ENCODE assay signal across 24 cellular contexts in genomic region chr2:51697095-51697494, GRCh38.
A peak's percentile ranks its signal among the peaks of the same experiment; 100 is the strongest.
DNase-seq lines count a peak whose midpoint lies in the region; ATAC-seq and TF ChIP-seq lines count a peak whose summit lies in the region.
"Had no signal": no experiment of that assay in that cellular context is flagged by ENCODE, and none has a peak within 500 bp of the region (broad histone marks: within the 10 kb centered on the region; RNA-seq: fewer than 3 reads in every experiment).

No MANE protein-coding gene starts in this region.

- ATAC-seq in HG02588 (IDR thresholded peaks at IDR 0.05; ENCODE audit: unreplicated experiment) (peak; percentile 73), mucosa of descending colon (peak; percentile 65)
- ATAC-seq: stimulated activated naive CD8-positive, alpha-beta T cell treated with anti-CD3 and anti-CD28 coated beads, Interleukin-15, amount 100 ng/mL, for 72 hours had no signal

- H3K4me3 ChIP-seq in Caco-2 (ENCODE audit: low read depth, low read length) (no peak overlapping the region), epithelial cell of proximal tubule (ENCODE audit: low read depth, low read length) (no peak overlapping the region), mucosa of descending colon (no peak overlapping the region), GM23248 (no peak overlapping the region)
- H3K4me3 ChIP-seq: skin epidermis, thyroid gland had no signal

- no peaks in the 10 kb centered on the region for H3K36me3 Mint-ChIP-seq in Caco-2 (ENCODE audit: insufficient read depth, unreplicated experiment)
- H3K36me3 Mint-ChIP-seq: CD8-positive, alpha-beta memory T cell; memory B cell had no signal

- H3K27me3 ChIP-seq in Caco-2 (replicated peaks; ENCODE audit: control insufficient read depth, insufficient read depth, low read length) (no peaks in the 10 kb centered on the region), GM23248 (replicated peaks; ENCODE audit: insufficient read depth) (no peaks in the 10 kb centered on the region)
- H3K27me3 ChIP-seq: BE2C, thyroid gland had no signal

- H3F3A ChIP-seq in GM23248 (ENCODE audit: insufficient read depth), result no peaks in the 10 kb centered on the region

- H3K27me3 Mint-ChIP-seq in Caco-2 (ENCODE audit: insufficient read depth, unreplicated experiment), result no peaks in the 10 kb centered on the region
- H3K27me3 Mint-ChIP-seq: CD8-positive, alpha-beta memory T cell; memory B cell; stimulated activated naive CD8-positive, alpha-beta T cell treated with anti-CD3 and anti-CD28 coated beads, Interleukin-15, amount 100 ng/mL, for 72 hours had no signal

- H3K4me1 ChIP-seq in Caco-2 (peaks cover 6% of the 10 kb centered on the region; the same call in 1 of the 2 replicates), mucosa of descending colon (ENCODE audit: low read depth) (no peaks in the 10 kb centered on the region), GM23248 (ENCODE audit: insufficient read depth) (no peaks in the 10 kb centered on the region)
- H3K4me1 ChIP-seq: BE2C had no signal

- H3K9me2 ChIP-seq in GM23248 (ENCODE audit: insufficient read depth), result no peaks in the 10 kb centered on the region

- no peak overlapping the region for H3K27ac Mint-ChIP-seq in Caco-2 (ENCODE audit: unreplicated experiment)
- H3K27ac Mint-ChIP-seq: CD8-positive, alpha-beta memory T cell; memory B cell; stimulated activated naive CD8-positive, alpha-beta T cell treated with anti-CD3 and anti-CD28 coated beads, Interleukin-15, amount 100 ng/mL, for 72 hours; T-helper 2 cell treated with Interferon-gamma antibody and Interleukin-4, amounts not matched to agents 5 μg/mL and 100 μg/mL, for 36 hours had no signal

- POLR2A ChIA-PET in Caco-2 (lab: Charles Lee), result no interaction called here

- no TSS peak for BruUV-seq in Caco-2 (replicated peaks; lab: Mats Ljungman, UMichigan)

- H3K27ac ChIP-seq in GM23248, result no peak overlapping the region
- H3K27ac ChIP-seq: skin epidermis, thyroid gland had no signal

- no peak overlapping the region for H3K9ac ChIP-seq in GM23248

- in situ Hi-C loops in GM23248 (cut with MboI), result no loop called here

- intact Hi-C loops in Caco-2 (cut with micrococcal nuclease; ENCODE audit: unreplicated experiment), result no loop called here
- intact Hi-C loops in mucosa of descending colon (cut with DNase I, micrococcal nuclease), result no loop called here

- DNase-seq in Caco-2 (no peak), epithelial cell of proximal tubule (ENCODE audit: low read depth) (peak; percentile 35), mucosa of descending colon (no peak), NCI-H2196 (lab: John Stamatoyannopoulos, UW; ENCODE audit: unreplicated experiment) (no peak), GM23248 (no peak)
- no peak for DNase-seq in activated effector memory CD4-positive, alpha-beta T cell treated with anti-CD3 and anti-CD28 coated beads, Interleukin-2, amount 50 U/mL, for 16 hours
- no peak for DNase-seq in stimulated activated naive CD4-positive, alpha-beta T cell (lab: John Stamatoyannopoulos, UW)
- DNase-seq: activated CD8-positive, alpha-beta memory T cell treated with anti-CD3 and anti-CD28 coated beads for 24 hours; activated gamma-delta T cell treated with Interleukin-2 at 50 U/mL for 16 hours; activated T-cell treated with anti-CD3 and anti-CD28 coated beads, Interleukin-2, amount 50 U/mL, for 1 hour; BE2C; CD8-positive, alpha-beta memory T cell; cerebellar nuclear complex; DMS53; NCI-H1092; NCI-H187; NCI-H526; Right ventricle myocardium superior; stimulated activated naive CD8-positive, alpha-beta T cell treated with anti-CD3 and anti-CD28 coated beads, Interleukin-15, amount 100 ng/mL, for 72 hours; thyroid gland had no signal

- H3K9me3 Mint-ChIP-seq in Caco-2 (ENCODE audit: unreplicated experiment), result no peaks in the 10 kb centered on the region
- H3K9me3 Mint-ChIP-seq: memory B cell had no signal

- H3K4me1 Mint-ChIP-seq in Caco-2 (ENCODE audit: low read depth, unreplicated experiment), result peaks cover 8% of the 10 kb centered on the region
- H3K4me1 Mint-ChIP-seq: CD8-positive, alpha-beta memory T cell; memory B cell; stimulated activated naive CD8-positive, alpha-beta T cell treated with anti-CD3 and anti-CD28 coated beads, Interleukin-15, amount 100 ng/mL, for 72 hours had no signal

- H3K36me3 ChIP-seq in Caco-2 (ENCODE audit: control insufficient read depth, insufficient read depth, low read length) (no peaks in the 10 kb centered on the region), mucosa of descending colon (ENCODE audit: low read depth) (no peaks in the 10 kb centered on the region), GM23248 (ENCODE audit: low read depth) (no peaks in the 10 kb centered on the region)
- H3K36me3 ChIP-seq: BE2C, thyroid gland had no signal

- no peak overlapping the region for H2AFZ ChIP-seq in GM23248

- peak overlapping the region; percentile 18 for H3K4me3 Mint-ChIP-seq in Caco-2 (ENCODE audit: unreplicated experiment)
- H3K4me3 Mint-ChIP-seq: CD8-positive, alpha-beta memory T cell; memory B cell; stimulated activated naive CD8-positive, alpha-beta T cell treated with anti-CD3 and anti-CD28 coated beads, Interleukin-15, amount 100 ng/mL, for 72 hours; T-helper 2 cell treated with Interferon-gamma antibody and Interleukin-4, amounts not matched to agents 5 μg/mL and 100 μg/mL, for 36 hours had no signal

- TF ChIP-seq CTCF in Caco-2 (IDR thresholded peaks at IDR 0.05; ENCODE audit: insufficient read depth in 1 of 2, low read depth in 1 of 2, low read length in 1 of 2, severe bottlenecking in 1 of 2, unreplicated experiment in 1 of 2), result no peak
- TF ChIP-seq CTCF in epithelial cell of proximal tubule (conservative IDR thresholded peaks at IDR 0.05; ENCODE audit: low read depth, low read length), result no peak
- TF ChIP-seq CTCF in mucosa of descending colon (IDR thresholded peaks at IDR 0.05), result no peak

- 42 to 49% methylated on average over 5 of the region's 5 CpGs for WGBS in GM23248 (ENCODE audit: low coverage in 1 of 2, low lambda C conversion rate in 2 of 2, missing lambda C conversion rate in 2 of 2), 2 experiments

- CTCF ChIA-PET in Caco-2 (lab: Charles Lee), result no interaction called here

- H3K4me2 ChIP-seq in GM23248 (ENCODE audit: unreplicated experiment), result no peak overlapping the region

- no peaks in the 10 kb centered on the region for H4K20me1 ChIP-seq in GM23248 (ENCODE audit: insufficient read depth)

- H3K79me2 ChIP-seq in GM23248 (ENCODE audit: insufficient read depth), result no peaks in the 10 kb centered on the region

- H3K9me3 ChIP-seq in Caco-2 (no peaks in the 10 kb centered on the region), mucosa of descending colon (no peaks in the 10 kb centered on the region), GM23248 (ENCODE audit: low read depth) (no peaks in the 10 kb centered on the region)
- H3K9me3 ChIP-seq: BE2C, thyroid gland had no signal
